In the genomic region with DNA sequence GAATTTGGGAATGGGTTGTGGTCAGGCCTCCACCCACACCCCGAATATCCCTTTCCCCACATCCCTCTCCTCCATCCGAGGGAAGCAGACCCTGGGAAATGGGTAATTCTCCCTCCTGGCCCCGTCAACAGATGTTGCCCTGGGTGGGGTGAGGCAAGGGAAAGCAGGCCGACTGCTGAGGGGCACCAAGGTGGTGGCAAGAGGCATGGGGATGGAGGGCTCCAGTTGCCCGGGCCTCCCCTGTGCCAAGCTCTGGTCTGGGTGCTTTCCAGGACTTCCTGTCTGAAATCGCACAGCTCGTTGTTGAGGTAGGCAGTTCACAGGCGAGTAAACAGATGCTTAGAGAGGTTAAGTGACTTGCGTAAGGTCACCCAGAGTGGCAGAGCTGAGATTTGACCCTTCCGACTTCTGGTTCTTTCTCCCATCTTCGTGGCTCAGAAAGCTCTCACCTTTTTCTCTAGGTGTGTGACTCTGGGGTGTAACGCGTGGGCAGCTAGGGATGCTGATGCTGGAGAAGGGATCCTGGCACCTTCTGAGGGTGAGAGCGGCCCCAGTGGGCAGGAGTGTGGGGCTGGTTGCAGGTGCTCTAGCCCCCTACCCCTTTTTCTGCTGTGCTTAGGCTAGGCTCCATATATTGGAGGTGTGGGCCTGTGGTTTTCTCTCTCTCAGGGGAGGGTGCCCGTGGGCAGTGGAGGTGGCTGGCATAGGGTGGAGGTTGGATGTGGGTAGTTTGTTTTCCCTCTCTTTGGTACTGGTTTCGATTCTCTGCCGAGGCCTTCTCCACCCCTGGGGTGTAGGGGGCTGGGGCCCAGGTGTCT, we compare ENCODE assay signal across 1 cellular context.
A peak's percentile ranks its signal among the peaks of the same experiment; 100 is the strongest.
TF ChIP-seq lines count a peak whose summit lies in the region.

No MANE protein-coding gene starts in this region.

TF ChIP-seq in K562, 482 proteins besides CTCF, POLR2A, EP300 and RAD21:
- TF ChIP-seq RCOR1 (IDR thresholded peaks at IDR 0.05; ENCODE audit: borderline replicate concordance in 1 of 2, low read depth in 2 of 2, low read length in 2 of 2) (peak; percentile 67 to 79), HDAC1 (IDR thresholded peaks at IDR 0.05) (peak in 1 of 2 experiments; percentile 40; a peak in 1 of 4 replicates), ELF4 (CRISPR knock-in tag; IDR thresholded peaks at IDR 0.05) (no peak), E2F3 (CRISPR knock-in tag; IDR thresholded peaks at IDR 0.05) (no peak), ZNF407 (IDR thresholded peaks at IDR 0.05; ENCODE audit: low read depth) (no peak), PHF8 (IDR thresholded peaks at IDR 0.05; ENCODE audit: borderline replicate concordance, low read length) (no peak), KDM1A (IDR thresholded peaks at IDR 0.05) (peak; percentile 87 to 89; a peak in 3 of 4 replicates)
TF ChIP-seq in K562: peak in this region for 3.
